8 cellular contexts compared by ENCODE assay signal in the genomic region with DNA sequence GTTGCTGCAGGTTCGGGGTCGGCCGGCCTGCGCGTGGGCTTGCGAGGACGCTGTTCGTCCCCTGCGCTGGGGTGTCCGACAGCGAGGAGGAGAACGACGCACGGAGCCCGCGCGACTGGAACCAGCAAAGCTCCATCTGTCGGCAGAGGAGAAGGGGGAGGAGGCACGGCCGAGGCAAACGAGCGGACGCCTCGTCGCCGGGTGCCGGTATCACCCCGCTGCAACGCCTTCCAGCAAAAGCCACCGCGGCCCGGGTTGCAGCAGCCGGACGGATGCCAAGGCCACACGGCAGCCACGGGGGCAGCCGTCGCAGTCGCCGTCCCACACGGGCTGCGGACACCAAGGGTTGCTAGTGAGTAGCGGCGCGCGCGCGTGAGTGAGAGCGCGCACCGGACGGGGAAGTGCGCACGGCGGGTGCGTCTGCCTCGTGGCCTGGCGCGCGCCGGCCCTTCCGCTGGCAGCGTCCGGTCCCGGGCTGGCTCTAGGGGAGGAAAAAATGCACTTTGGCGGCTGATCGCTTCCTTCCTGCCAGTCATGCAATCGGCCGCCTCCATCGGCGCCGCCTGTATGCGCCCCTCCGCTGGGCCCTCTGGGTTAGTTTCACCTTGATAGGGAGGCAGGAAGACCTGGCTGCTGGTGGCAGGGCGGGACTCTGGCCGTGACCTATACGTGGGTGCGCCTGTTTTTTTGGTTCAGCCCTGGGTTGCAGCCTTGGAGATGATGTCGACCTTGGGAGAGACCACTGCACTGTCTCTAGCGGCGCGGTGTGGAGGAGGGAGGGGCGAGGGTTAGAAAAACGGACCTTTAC. TPM values are rescaled to one million over a fixed set of nuclear protein-coding genes. Genes with fewer than 3 reads are reported as not detected.
A peak's percentile ranks its signal among the peaks of the same experiment; 100 is the strongest.
DNase-seq lines count a peak whose midpoint lies in the region; ATAC-seq and FAIRE-seq lines count a peak whose summit lies in the region.

No MANE protein-coding gene starts in this region.

- ATAC-seq in HG03439 (IDR thresholded peaks at IDR 0.05; ENCODE audit: unreplicated experiment): peak; percentile 72

- no peaks in the 10 kb centered on the region for H3K27me3 Mint-ChIP-seq in CD4-positive, alpha-beta memory T cell

- FAIRE-seq in GM19239 (lab: Jason Lieb, UNC): peak; percentile 95

- CTCF ChIA-PET in CD4-positive, alpha-beta memory T cell (lab: Charles Lee; ENCODE audit: partially characterized antibody): interaction anchor here (0.6 to 5.0 kb wide), 16 partner anchors 11 to 337 kb away, joined by 3 to 36 read pairs (median 3); a partner anchor contains a TSS

- POLR2A ChIA-PET in CD4-positive, alpha-beta memory T cell (lab: Charles Lee; ENCODE audit: partially characterized antibody): interaction anchor here (0.7 to 3.5 kb wide), 37 partner anchors 8 to 821 kb away, joined by 3 to 40 read pairs (median 4); a partner anchor contains a TSS

- H3K9me3 Mint-ChIP-seq in CD4-positive, alpha-beta memory T cell: no peaks in the 10 kb centered on the region

- H3K36me3 ChIP-seq in CD4-positive, alpha-beta memory T cell (ENCODE audit: insufficient read depth, low read length): no peaks in the 10 kb centered on the region

- peak; percentile 74 to 81 (median 78) for DNase-seq in CD4-positive, alpha-beta memory T cell
- DNase-seq in GM19239 (ENCODE audit: insufficient read length, low spot score) (peak; percentile 38), NOMO-1 treated with dmso at 0.1 percent for 144 hours (lab: John Stamatoyannopoulos, UW; ENCODE audit: unreplicated experiment) (peak; percentile 80), activated T-cell treated with anti-CD3 and anti-CD28 coated beads for 4 hours (peak; percentile 44), epithelial cell of prostate (ENCODE audit: low read depth, low spot score) (no peak), mucosa of gallbladder (ENCODE audit: low spot score) (peak; percentile 82)
- peak; percentile 47 for DNase-seq in stimulated activated CD8-positive, alpha-beta memory T cell treated with anti-CD3 and anti-CD28 coated beads, Interleukin-4, amount 100 ng/mL, for 24 hours (ENCODE audit: low read depth)

- intact Hi-C loops in CD4-positive, alpha-beta memory T cell (cut with micrococcal nuclease): loop anchor here (1.0 to 5.0 kb wide), 6 partner anchors 16 to 1062 kb away; a partner anchor contains a TSS

- no peaks in the 10 kb centered on the region for H3K9me3 ChIP-seq in CD4-positive, alpha-beta memory T cell (ENCODE audit: control insufficient read depth in 1 of 2, low read length in 2 of 2)

- peak overlapping the region; percentile 70 to 71 for H3K4me3 ChIP-seq in CD4-positive, alpha-beta memory T cell (ENCODE audit: low read length in 2 of 2)

- peaks cover 48 to 78% (median 57%) of the 10 kb centered on the region in 4 donors for H3K4me1 Mint-ChIP-seq in CD4-positive, alpha-beta memory T cell

- H3K4me3 Mint-ChIP-seq in CD4-positive, alpha-beta memory T cell: peak overlapping the region; percentile 98 to 99 (median 99)

- peak overlapping the region; percentile 70 for H3K27ac ChIP-seq in CD4-positive, alpha-beta memory T cell (ENCODE audit: low read depth, low read length)
- H3K27ac ChIP-seq in epithelial cell of prostate: peak overlapping the region; percentile 88

- no peaks in the 10 kb centered on the region for H3K27me3 ChIP-seq in CD4-positive, alpha-beta memory T cell (ENCODE audit: insufficient read depth, low read length)

- H3K36me3 Mint-ChIP-seq in CD4-positive, alpha-beta memory T cell: peaks cover 6 to 11% of the 10 kb centered on the region in 2 donors

- peak overlapping the region; percentile 91 to 98 (median 96) for H3K27ac Mint-ChIP-seq in CD4-positive, alpha-beta memory T cell

- H3K4me1 ChIP-seq in CD4-positive, alpha-beta memory T cell (ENCODE audit: insufficient read depth, low read length): peaks cover 61% of the 10 kb centered on the region

RNA-seq across cellular contexts. Expression of a gene that starts 0.4 kb away (rescaled TPM):
- 10 to 100 TPM; 37.9 to 43.2 TPM for total RNA-seq in CD4-positive, alpha-beta memory T cell
- 10 to 100 TPM in 1 of 2 donors, 1 to 10 TPM in 1; 5.3 to 12.0 TPM for polyA plus RNA-seq in CD4-positive, alpha-beta memory T cell
- 6.8 TPM for total RNA-seq in mucosa of gallbladder

RNA-seq across cellular contexts. Expression of a gene that starts 28.8 kb away (rescaled TPM):
- total RNA-seq in CD4-positive, alpha-beta memory T cell: under 1 TPM in 1 of 2 experiments, not detected in 1; 0.58 TPM
- not detected for polyA plus RNA-seq in CD4-positive, alpha-beta memory T cell
- total RNA-seq in mucosa of gallbladder: 11.6 TPM
